2 cellular contexts compared by ENCODE assay signal in genomic region chr17:82867763-82868325, GRCh38.
TF ChIP-seq lines count a peak whose summit lies in the region.

No MANE protein-coding gene starts in this region.

TF ChIP-seq in HEK293, 187 proteins besides CTCF, POLR2A, EP300 and RAD21 (continued from another document):
- no peak for TF ChIP-seq ZNF704 (tag by site-specific recombination; IDR thresholded peaks at IDR 0.05)

TF ChIP-seq in neural cell, 6 proteins besides CTCF, POLR2A, EP300 and RAD21 (continued from another document):
- TF ChIP-seq REST (IDR thresholded peaks at IDR 0.05; ENCODE audit: borderline replicate concordance), result no peak
- no peak for TF ChIP-seq TAF1 (IDR thresholded peaks at IDR 0.05; ENCODE audit: low read depth)
- TF ChIP-seq MXI1 (conservative IDR thresholded peaks at IDR 0.05; ENCODE audit: poor library complexity, severe bottlenecking), result no peak
